ENCODE assay signal across 20 cellular contexts in genomic region chr6:136887899-136888298, GRCh38. TPM values are rescaled to one million over a fixed set of nuclear protein-coding genes. Genes with fewer than 3 reads are reported as not detected.
"Had no signal": no experiment of that assay in that cellular context is flagged by ENCODE, and none has a peak within 500 bp of the region (broad histone marks: within the 10 kb centered on the region; RNA-seq: fewer than 3 reads in every experiment).

No MANE protein-coding gene starts in this region.

- H3K27me3 Mint-ChIP-seq: activated CD4-positive, alpha-beta T cell treated with anti-CD3 and anti-CD28 coated beads, Interleukin-2, amount 10 ng/mL, durations not matched to agents 7 days and 5 days; activated naive CD4-positive, alpha-beta T cell treated with anti-CD3 and anti-CD28 coated beads, Interleukin-2, amount 50 U/mL, for 24 hours; activated T-helper 17 cell treated with anti-CD3 and anti-CD28 coated beads, Interleukin-2, amount 50 U/mL, for 72 hours; brain; central memory CD8-positive, alpha-beta T cell had no signal

- H3K27ac Mint-ChIP-seq: activated CD4-positive, alpha-beta T cell treated with anti-CD3 and anti-CD28 coated beads, Interleukin-2, amount 10 ng/mL, durations not matched to agents 7 days and 5 days; activated naive CD4-positive, alpha-beta T cell treated with anti-CD3 and anti-CD28 coated beads, Interleukin-2, amount 50 U/mL, for 24 hours; activated T-helper 17 cell treated with anti-CD3 and anti-CD28 coated beads, Interleukin-2, amount 50 U/mL, for 72 hours; brain; neural progenitor cell; T-helper 2 cell treated with Interferon-gamma antibody and Interleukin-4, amounts not matched to agents 5 μg/mL and 100 μg/mL, for 36 hours had no signal

- H3K4me3 ChIP-seq: hepatocyte, neural progenitor cell, ovary had no signal

- H3K4me3 Mint-ChIP-seq: activated CD4-positive, alpha-beta T cell treated with anti-CD3 and anti-CD28 coated beads, Interleukin-2, amount 10 ng/mL, durations not matched to agents 7 days and 5 days; activated naive CD4-positive, alpha-beta T cell treated with anti-CD3 and anti-CD28 coated beads, Interleukin-2, amount 50 U/mL, for 24 hours; activated T-helper 17 cell treated with anti-CD3 and anti-CD28 coated beads, Interleukin-2, amount 50 U/mL, for 72 hours; brain; central memory CD8-positive, alpha-beta T cell; neural progenitor cell; T-helper 2 cell treated with Interferon-gamma antibody and Interleukin-4, amounts not matched to agents 5 μg/mL and 100 μg/mL, for 36 hours had no signal

- H3K4me2 ChIP-seq: hepatocyte, neural progenitor cell had no signal

- H3K36me3 Mint-ChIP-seq: brain, neural progenitor cell had no signal

- H3K27ac ChIP-seq: hepatocyte, neural progenitor cell, ovary, WERI-Rb-1 had no signal

- H3K27me3 ChIP-seq: hepatocyte, neural progenitor cell, ovary had no signal

- H3K9me3 Mint-ChIP-seq: activated CD4-positive, alpha-beta T cell treated with anti-CD3 and anti-CD28 coated beads, Interleukin-2, amount 10 ng/mL, durations not matched to agents 7 days and 5 days; activated naive CD4-positive, alpha-beta T cell treated with anti-CD3 and anti-CD28 coated beads, Interleukin-2, amount 50 U/mL, for 24 hours; activated T-helper 17 cell treated with anti-CD3 and anti-CD28 coated beads, Interleukin-2, amount 50 U/mL, for 72 hours; brain; central memory CD8-positive, alpha-beta T cell; neural progenitor cell; T-helper 2 cell treated with Interferon-gamma antibody and Interleukin-4, amounts not matched to agents 5 μg/mL and 100 μg/mL, for 36 hours had no signal

- H3K9me3 ChIP-seq: ovary had no signal

- DNase-seq: activated CD4-positive, alpha-beta T cell treated with anti-CD3 and anti-CD28 coated beads, Interleukin-2, amount 10 ng/mL, durations not matched to agents 7 days and 5 days; activated T-cell treated with anti-CD3 and anti-CD28 coated beads for 4 hours; cortex of kidney; effector memory CD4-positive, alpha-beta T cell; kidney; left ventricle myocardium superior; ovary; stimulated activated CD4-positive, alpha-beta T cell treated with anti-CD3 and anti-CD28 coated beads, Interleukin-15, amount 100 ng/mL, for 24 hours; stimulated activated CD4-positive, alpha-beta T cell treated with anti-CD3 and anti-CD28 coated beads, Interleukin-4, amount 100 ng/mL, for 24 hours; WERI-Rb-1 had no signal

- H3K36me3 ChIP-seq: neural progenitor cell, ovary, WERI-Rb-1 had no signal

- H3K4me1 ChIP-seq: neural progenitor cell had no signal

- H3K9ac ChIP-seq: neural progenitor cell had no signal

- ATAC-seq: activated T-helper 17 cell treated with anti-CD3 and anti-CD28 coated beads, Interleukin-2, amount 50 U/mL, for 72 hours; left ventricle myocardium superior had no signal

RNA-seq across cellular contexts. Expression of gene SLC35D3, which starts 34.2 kb away (rescaled TPM):
- total RNA-seq: activated CD4-positive, alpha-beta T cell treated with anti-CD3 and anti-CD28 coated beads, Interleukin-2, amount 10 ng/mL, durations not matched to agents 7 days and 5 days; activated CD8-positive, alpha-beta memory T cell treated with anti-CD3 and anti-CD28 coated beads for 36 hours; epithelial cell of proximal tubule; hepatocyte; kidney; left ventricle myocardium superior; mesenteric fat pad; ovary had no signal
